In genomic region chr1:243254233-243254926, GRCh38 we compare ENCODE assay signal across 1 cellular context.
TF ChIP-seq lines count a peak whose summit lies in the region.

No MANE protein-coding gene starts in this region.

TF ChIP-seq in HEK293, 187 proteins besides CTCF, POLR2A, EP300 and RAD21 (continued from another document and continues in another):
- TF ChIP-seq TSHZ1 (tag by site-specific recombination; IDR thresholded peaks at IDR 0.05; ENCODE audit: borderline replicate concordance) (no peak), KLF17 (tag by site-specific recombination; IDR thresholded peaks at IDR 0.05) (0 out of 2 replicates have a peak, but pooled peaks have one; percentile 36), ZNF248 (tag by site-specific recombination; IDR thresholded peaks at IDR 0.05) (no peak), SP3 (tag by site-specific recombination; IDR thresholded peaks at IDR 0.05) (peak; percentile 29), HIC1 (tag by site-specific recombination; IDR thresholded peaks at IDR 0.05) (peak; percentile 65; the same call in 1 of the 2 replicates), ZNF837 (tag by site-specific recombination; IDR thresholded peaks at IDR 0.05) (no peak), TCF7L2 (IDR thresholded peaks at IDR 0.05; ENCODE audit: borderline replicate concordance, low read depth, low read length) (no peak), REST (tag by site-specific recombination; IDR thresholded peaks at IDR 0.05) (peak; percentile 66; the same call in 1 of the 2 replicates), ZBTB1 (tag by site-specific recombination; IDR thresholded peaks at IDR 0.05) (no peak), ZNF341 (tag by site-specific recombination; IDR thresholded peaks at IDR 0.05; ENCODE audit: low read depth) (peak; percentile 99), ZBTB26 (tag by site-specific recombination; optimal IDR thresholded peaks at IDR 0.05) (peak; percentile 30), KLF16 (tag by site-specific recombination; IDR thresholded peaks at IDR 0.05) (peak; percentile 77), ZNF621 (tag by site-specific recombination; IDR thresholded peaks at IDR 0.05) (no peak), KLF1 (tag by site-specific recombination; IDR thresholded peaks at IDR 0.05) (peak; percentile 82), ZNF510 (tag by site-specific recombination; IDR thresholded peaks at IDR 0.05; ENCODE audit: insufficient replicate concordance) (peak; percentile 2), ZNF280D (tag by site-specific recombination; IDR thresholded peaks at IDR 0.05) (0 out of 2 replicates have a peak, but pooled peaks have one; percentile 63), ZNF692 (tag by site-specific recombination; IDR thresholded peaks at IDR 0.05) (0 out of 2 replicates have a peak, but pooled peaks have one; percentile 14), ZBTB17 (tag by site-specific recombination; IDR thresholded peaks at IDR 0.05) (0 out of 2 replicates have a peak, but pooled peaks have one; percentile 49), ZNF184 (tag by site-specific recombination; IDR thresholded peaks at IDR 0.05) (0 out of 2 replicates have a peak, but pooled peaks have one; percentile 3), ZBTB20 (tag by site-specific recombination; IDR thresholded peaks at IDR 0.05) (peak; percentile 92), ZNF518A (tag by site-specific recombination; conservative IDR thresholded peaks at IDR 0.05; ENCODE audit: low read depth) (peak; percentile 70), ZFP37 (tag by site-specific recombination; IDR thresholded peaks at IDR 0.05) (peak; percentile 45; the same call in 1 of the 2 replicates), ZXDB (tag by site-specific recombination; IDR thresholded peaks at IDR 0.05) (peak; percentile 75; the same call in 1 of the 2 replicates), ZBTB48 (tag by site-specific recombination; IDR thresholded peaks at IDR 0.05) (peak; percentile 43), ZNF664 (tag by site-specific recombination; IDR thresholded peaks at IDR 0.05) (0 out of 2 replicates have a peak, but pooled peaks have one; percentile 27), ZNF10 (tag by site-specific recombination; IDR thresholded peaks at IDR 0.05) (no peak), ZEB2 (tag by site-specific recombination; IDR thresholded peaks at IDR 0.05) (peak; percentile 60), ZFP69B (tag by site-specific recombination; IDR thresholded peaks at IDR 0.05) (no peak), ZFP41 (tag by site-specific recombination; IDR thresholded peaks at IDR 0.05; ENCODE audit: borderline replicate concordance) (no peak), ZNF514 (tag by site-specific recombination; IDR thresholded peaks at IDR 0.05) (no peak), ZNF155 (tag by site-specific recombination; IDR thresholded peaks at IDR 0.05) (no peak)
